8 cellular contexts compared by ENCODE assay signal in the genomic region with DNA sequence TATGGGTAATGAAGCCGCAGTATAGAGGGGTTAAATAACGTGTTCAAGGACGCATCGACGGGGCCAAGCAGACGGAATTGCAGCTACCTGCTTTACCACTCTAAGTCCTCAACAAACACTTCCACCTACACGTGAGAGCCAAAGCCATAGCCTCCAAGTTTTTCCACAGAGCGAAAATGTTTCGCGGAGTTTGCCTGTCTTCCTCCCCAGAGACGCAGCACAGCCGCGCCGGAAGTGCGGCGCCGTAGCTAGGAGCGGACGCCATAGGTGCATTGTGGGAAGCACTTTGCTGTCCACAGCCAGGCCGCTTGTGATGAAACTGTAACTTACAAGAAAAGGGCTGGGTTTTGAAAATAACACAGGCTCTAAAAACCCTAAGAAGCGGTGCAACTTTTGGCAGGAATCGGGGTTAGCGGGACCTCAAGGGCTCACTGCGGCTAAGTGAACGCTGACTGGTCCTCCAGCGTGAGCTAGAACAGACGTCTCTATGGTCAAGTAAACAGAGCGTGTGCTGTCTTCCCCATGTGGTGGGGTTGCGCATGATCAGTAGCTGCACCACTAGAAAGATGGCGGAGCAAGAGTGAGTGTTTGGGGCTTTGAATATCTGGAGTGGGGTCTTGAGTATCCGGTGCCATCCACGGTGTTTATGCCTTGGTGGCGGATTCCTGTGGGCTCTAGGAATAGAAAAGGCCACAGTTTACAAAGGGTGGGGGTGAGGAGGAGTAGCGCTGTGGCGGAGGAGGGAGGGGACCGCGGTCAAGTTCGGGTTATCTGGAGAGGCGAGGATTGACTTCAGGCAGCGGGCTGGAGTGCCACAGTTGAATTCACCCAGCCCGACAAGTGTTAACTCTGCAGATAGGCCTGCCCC. TPM values are rescaled to one million over a fixed set of nuclear protein-coding genes. Genes with fewer than 3 reads are reported as not detected.
A peak's percentile ranks its signal among the peaks of the same experiment; 100 is the strongest.
DNase-seq lines count a peak whose midpoint lies in the region; ATAC-seq and TF ChIP-seq lines count a peak whose summit lies in the region.

A gene (plus strand): TSS at position 245 of the 868 bp plus-strand sequence. CDS start 295 bp downstream, at position 540.

- H3K9me3 ChIP-seq in adrenal gland (replicated peaks in 1 of 3) (no peaks in the 10 kb centered on the region), prostate gland (no peaks in the 10 kb centered on the region)

- ATAC-seq in HG02852 (IDR thresholded peaks at IDR 0.05; ENCODE audit: unreplicated experiment): peak; percentile 90
- peak; percentile 97 to 98 for ATAC-seq in left cardiac atrium

- DNase-seq in GM13977 (ENCODE audit: low spot score) (peak; percentile 78), NCI-H1436 treated with DMSO at 0.1 percent for 48 hours (lab: John Stamatoyannopoulos, UW) (peak; percentile 61), T-helper 1 cell (peak; percentile 66 to 88 (median 72)), adrenal gland (peak; percentile 83 to 94 (median 88)), left cardiac atrium (peak; percentile 81), prostate gland (ENCODE audit: low spot score) (peak; percentile 84), ureter (ENCODE audit: low spot score) (peak; percentile 86)

- in situ Hi-C loops in GM13977 (cut with MboI; ENCODE audit: low pct_unique_long_range_greater_than_20kb, low sequenced_read_pairs, unreplicated experiment): loop anchor here (5.0 kb wide), 1 partner anchor 217 kb away; no protein-coding TSS in a partner anchor

- H3K27ac ChIP-seq in adrenal gland (peak within 1 kb of the TSS; percentile 83 to 94 (median 90)), prostate gland (peak within 1 kb of the TSS; percentile 89 to 95)

- H3K4me1 ChIP-seq in adrenal gland (replicated peaks in 1 of 2) (peaks cover 17 to 26% of the 10 kb centered on the region in 2 donors), prostate gland (replicated peaks) (peaks cover 3% of the 10 kb centered on the region)

- peak within 1 kb of the TSS; percentile 71 to 85 (median 77) for H3K4me3 ChIP-seq in adrenal gland
- peak within 1 kb of the TSS; percentile 53 to 70 for H3K4me3 ChIP-seq in prostate gland

- TF ChIP-seq POLR2A in adrenal gland (IDR thresholded peaks at IDR 0.05) (peak; percentile 12 to 83), prostate gland (IDR thresholded peaks at IDR 0.05) (peak; percentile 54)

- H3K27me3 ChIP-seq in adrenal gland (no peaks in the 10 kb centered on the region), prostate gland (replicated peaks; ENCODE audit: insufficient read depth) (no peaks in the 10 kb centered on the region)

- no peak for TF ChIP-seq CTCF in GM13977 (IDR thresholded peaks at IDR 0.05; ENCODE audit: extremely low read depth, insufficient read depth, missing control alignments)
- TF ChIP-seq CTCF in adrenal gland (IDR thresholded peaks at IDR 0.05): peak in 4 of 6 experiments; percentile 16 to 46 (median 38)
- peak in 2 of 4 experiments; percentile 25 to 47 for TF ChIP-seq CTCF in prostate gland (IDR thresholded peaks at IDR 0.05)

- H3K36me3 ChIP-seq in adrenal gland (replicated peaks in 1 of 2) (peaks cover 0 to 30% of the 10 kb centered on the region in 2 donors), prostate gland (peaks cover 8 to 12% of the 10 kb centered on the region in 2 donors)

- intact Hi-C loops in adrenal gland (cut with DNase I): loop anchor here (5.0 to 10.0 kb wide), 3 partner anchors 152 to 217 kb away; no protein-coding TSS in a partner anchor
- intact Hi-C loops in left cardiac atrium (cut with DNase I): loop anchor here (5.0 to 10.0 kb wide), 2 partner anchors 132 to 155 kb away; a partner anchor contains a TSS
- intact Hi-C loops in prostate gland (cut with DNase I): loop anchor here (2.0 to 5.0 kb wide), 3 partner anchors 92 to 217 kb away; a partner anchor contains a TSS

- 0 to 1% (median 0%) methylated on average over 41 of the region's 41 CpGs for WGBS in adrenal gland, 4 donors
- WGBS in prostate gland: under 1% methylated on average over 41 of the region's 41 CpGs

RNA-seq across cellular contexts. Expression of the gene that starts here (rescaled TPM):
- total RNA-seq in adrenal gland (100 to 1,000 TPM in 2 of 8 donors, 10 to 100 TPM in 6; 90.2 to 130 (median 94.1) TPM), left cardiac atrium (10 to 100 TPM; 50.8 to 60.8 TPM), prostate gland (10 to 100 TPM; 79.0 to 79.8 TPM), ureter (73.4 TPM)
- 100 to 1,000 TPM in 1 of 3 donors, 10 to 100 TPM in 2; 33.3 to 106 (median 47.2) TPM for polyA plus RNA-seq in adrenal gland

Comparison
In these comparisons a context has a peak if more than half of its experiments do, and no peak if none do; other contexts are left out.
1. Peak in every context shown above with its lines: DNase-seq, ATAC-seq, H3K4me3 ChIP-seq and H3K27ac ChIP-seq.